ENCODE assay signal across 3 cellular contexts in the genomic region with DNA sequence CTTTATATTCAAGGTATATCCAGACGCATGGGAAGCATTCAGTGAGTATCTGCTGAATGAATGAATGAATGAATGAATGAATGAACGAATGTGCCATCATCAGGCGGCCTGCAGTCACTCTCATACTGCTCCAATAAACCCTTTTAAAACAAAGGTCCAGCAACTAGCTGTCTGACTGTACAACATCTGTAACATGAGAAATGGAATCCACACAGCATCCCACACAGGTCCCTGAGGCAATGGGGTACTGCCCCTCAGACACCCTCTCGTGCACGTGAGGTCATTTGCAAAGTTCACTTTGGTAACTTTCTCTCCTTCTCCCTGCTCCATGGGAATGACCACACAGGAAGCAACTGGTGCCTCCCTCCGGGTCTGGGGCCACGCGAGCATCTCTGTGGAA.
A peak's percentile ranks its signal among the peaks of the same experiment; 100 is the strongest.
TF ChIP-seq lines count a peak whose summit lies in the region.

No MANE protein-coding gene starts in this region.

TF ChIP-seq in IMR-90, 13 proteins besides CTCF, POLR2A, EP300 and RAD21:
- TF ChIP-seq BHLHE40 (IDR thresholded peaks at IDR 0.05; ENCODE audit: low read depth, low read length) (peak; percentile 26; the same call in 1 of the 2 replicates), MAFK (IDR thresholded peaks at IDR 0.05; ENCODE audit: low read depth, low read length) (no peak)

TF ChIP-seq in GM12878, 131 proteins besides CTCF, POLR2A, EP300 and RAD21:
- TF ChIP-seq, protein P1, sequence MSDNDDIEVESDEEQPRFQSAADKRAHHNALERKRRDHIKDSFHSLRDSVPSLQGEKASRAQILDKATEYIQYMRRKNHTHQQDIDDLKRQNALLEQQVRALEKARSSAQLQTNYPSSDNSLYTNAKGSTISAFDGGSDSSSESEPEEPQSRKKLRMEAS (IDR thresholded peaks at IDR 0.05; ENCODE audit: low read depth, low read length): no peak
- TF ChIP-seq, protein P2, sequence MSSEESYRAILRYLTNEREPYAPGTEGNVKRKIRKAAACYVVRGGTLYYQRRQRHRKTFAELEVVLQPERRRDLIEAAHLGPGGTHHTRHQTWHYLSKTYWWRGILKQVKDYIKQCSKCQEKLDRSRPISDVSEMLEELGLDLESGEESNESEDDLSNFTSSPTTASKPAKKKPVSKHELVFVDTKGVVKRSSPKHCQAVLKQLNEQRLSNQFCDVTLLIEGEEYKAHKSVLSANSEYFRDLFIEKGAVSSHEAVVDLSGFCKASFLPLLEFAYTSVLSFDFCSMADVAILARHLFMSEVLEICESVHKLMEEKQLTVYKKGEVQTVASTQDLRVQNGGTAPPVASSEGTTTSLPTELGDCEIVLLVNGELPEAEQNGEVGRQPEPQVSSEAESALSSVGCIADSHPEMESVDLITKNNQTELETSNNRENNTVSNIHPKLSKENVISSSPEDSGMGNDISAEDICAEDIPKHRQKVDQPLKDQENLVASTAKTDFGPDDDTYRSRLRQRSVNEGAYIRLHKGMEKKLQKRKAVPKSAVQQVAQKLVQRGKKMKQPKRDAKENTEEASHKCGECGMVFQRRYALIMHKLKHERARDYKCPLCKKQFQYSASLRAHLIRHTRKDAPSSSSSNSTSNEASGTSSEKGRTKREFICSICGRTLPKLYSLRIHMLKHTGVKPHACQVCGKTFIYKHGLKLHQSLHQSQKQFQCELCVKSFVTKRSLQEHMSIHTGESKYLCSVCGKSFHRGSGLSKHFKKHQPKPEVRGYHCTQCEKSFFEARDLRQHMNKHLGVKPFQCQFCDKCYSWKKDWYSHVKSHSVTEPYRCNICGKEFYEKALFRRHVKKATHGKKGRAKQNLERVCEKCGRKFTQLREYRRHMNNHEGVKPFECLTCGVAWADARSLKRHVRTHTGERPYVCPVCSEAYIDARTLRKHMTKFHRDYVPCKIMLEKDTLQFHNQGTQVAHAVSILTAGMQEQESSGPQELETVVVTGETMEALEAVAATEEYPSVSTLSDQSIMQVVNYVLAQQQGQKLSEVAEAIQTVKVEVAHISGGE (CRISPR knock-in tag; IDR thresholded peaks at IDR 0.05): no peak
- TF ChIP-seq TCF7 (IDR thresholded peaks at IDR 0.05; ENCODE audit: borderline replicate concordance): no peak
- TF ChIP-seq KAT2A (conservative IDR thresholded peaks at IDR 0.05; ENCODE audit: control insufficient read depth, low read depth, low read length): no peak
- TF ChIP-seq CHD4 (IDR thresholded peaks at IDR 0.05): no peak
- TF ChIP-seq SMARCA5 (IDR thresholded peaks at IDR 0.05): no peak
- TF ChIP-seq BRCA1 (IDR thresholded peaks at IDR 0.05; ENCODE audit: low read depth, low read length): no peak
- TF ChIP-seq, protein P3, sequence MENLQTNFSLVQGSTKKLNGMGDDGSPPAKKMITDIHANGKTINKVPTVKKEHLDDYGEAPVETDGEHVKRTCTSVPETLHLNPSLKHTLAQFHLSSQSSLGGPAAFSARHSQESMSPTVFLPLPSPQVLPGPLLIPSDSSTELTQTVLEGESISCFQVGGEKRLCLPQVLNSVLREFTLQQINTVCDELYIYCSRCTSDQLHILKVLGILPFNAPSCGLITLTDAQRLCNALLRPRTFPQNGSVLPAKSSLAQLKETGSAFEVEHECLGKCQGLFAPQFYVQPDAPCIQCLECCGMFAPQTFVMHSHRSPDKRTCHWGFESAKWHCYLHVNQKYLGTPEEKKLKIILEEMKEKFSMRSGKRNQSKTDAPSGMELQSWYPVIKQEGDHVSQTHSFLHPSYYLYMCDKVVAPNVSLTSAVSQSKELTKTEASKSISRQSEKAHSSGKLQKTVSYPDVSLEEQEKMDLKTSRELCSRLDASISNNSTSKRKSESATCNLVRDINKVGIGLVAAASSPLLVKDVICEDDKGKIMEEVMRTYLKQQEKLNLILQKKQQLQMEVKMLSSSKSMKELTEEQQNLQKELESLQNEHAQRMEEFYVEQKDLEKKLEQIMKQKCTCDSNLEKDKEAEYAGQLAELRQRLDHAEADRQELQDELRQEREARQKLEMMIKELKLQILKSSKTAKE (IDR thresholded peaks at IDR 0.05; ENCODE audit: low read depth, poor library complexity, severe bottlenecking): no peak
- no peak for TF ChIP-seq RUNX3 (IDR thresholded peaks at IDR 0.05; ENCODE audit: low read length)
- no peak for TF ChIP-seq SMAD1 (IDR thresholded peaks at IDR 0.05; ENCODE audit: low read depth, partially characterized antibody)
- peak in 1 of 2 experiments; percentile 75; a peak in 2 of 4 replicates for TF ChIP-seq BHLHE40 (IDR thresholded peaks at IDR 0.05; ENCODE audit: borderline replicate concordance in 1 of 2, low read depth in 2 of 2, low read length in 1 of 2)
- TF ChIP-seq RCOR1 (conservative IDR thresholded peaks at IDR 0.05; ENCODE audit: low read depth, low read length): no peak
- no peak for TF ChIP-seq DPF2 (IDR thresholded peaks at IDR 0.05)
- TF ChIP-seq ZNF24 (IDR thresholded peaks at IDR 0.05): peak; percentile 77
- no peak for TF ChIP-seq ZNF622 (IDR thresholded peaks at IDR 0.05)

TF ChIP-seq in SK-N-SH, 30 proteins besides CTCF, POLR2A, EP300 and RAD21:
- no peak for TF ChIP-seq FOXJ3 (CRISPR knock-in tag; IDR thresholded peaks at IDR 0.05)
- no peak for TF ChIP-seq YY1 (IDR thresholded peaks at IDR 0.05; ENCODE audit: low read depth)
